14 cellular contexts compared by ENCODE assay signal in genomic region chr1:167128261-167129227, GRCh38. TPM values are rescaled to one million over a fixed set of nuclear protein-coding genes. Genes with fewer than 3 reads are reported as not detected.
DNase-seq lines count a peak whose midpoint lies in the region; ATAC-seq and TF ChIP-seq lines count a peak whose summit lies in the region.
"Had no signal": no experiment of that assay in that cellular context is flagged by ENCODE, and none has a peak within 500 bp of the region (broad histone marks: within the 10 kb centered on the region; RNA-seq: fewer than 3 reads in every experiment).

No MANE protein-coding gene starts in this region.

- intact Hi-C loops in A673 (cut with micrococcal nuclease; ENCODE audit: unreplicated experiment): loop anchor here (2.0 kb wide), 1 partner anchor 62 kb away; no protein-coding TSS in a partner anchor
- intact Hi-C loops in OCI-LY7 (cut with micrococcal nuclease; ENCODE audit: unreplicated experiment): no loop called here
- intact Hi-C loops in tibial artery (cut with DNase I; ENCODE audit: low total_unique reads): no loop called here
- intact Hi-C loops in aorta (cut with DNase I): loop anchor here in 1 of 2 donors (5.0 kb wide), 1 partner anchor 61 kb away; no protein-coding TSS in a partner anchor

- H3K9me3 ChIP-seq in A673 (ENCODE audit: low read depth, low read length, poor library complexity, severe bottlenecking) (no peaks in the 10 kb centered on the region), OCI-LY7 (ENCODE audit: low read length) (no peaks in the 10 kb centered on the region), GM23248 (ENCODE audit: low read depth) (no peaks in the 10 kb centered on the region), tibial artery (no peaks in the 10 kb centered on the region), aorta (ENCODE audit: control insufficient read depth, low read length) (no peaks in the 10 kb centered on the region)

- H3K4me1 ChIP-seq in A673 (ENCODE audit: insufficient read depth, low read length, poor library complexity, severe bottlenecking) (no peaks in the 10 kb centered on the region), OCI-LY7 (ENCODE audit: insufficient read depth, low read length, poor library complexity, severe bottlenecking) (no peaks in the 10 kb centered on the region), GM23248 (ENCODE audit: insufficient read depth) (no peaks in the 10 kb centered on the region), tibial artery (no peaks in the 10 kb centered on the region), aorta (ENCODE audit: control insufficient read depth in 1 of 2, insufficient read depth in 2 of 2, low read length in 2 of 2) (no peaks in the 10 kb centered on the region)

- BruUV-seq in A673 (replicated peaks; lab: Mats Ljungman, UMichigan) (no TSS peak), OCI-LY7 (replicated peaks; lab: Mats Ljungman, UMichigan) (no TSS peak)

- H3K27me3 ChIP-seq in A673 (replicated peaks; ENCODE audit: insufficient read depth, low read depth, low read length, poor library complexity) (no peaks in the 10 kb centered on the region), GM23248 (replicated peaks; ENCODE audit: insufficient read depth) (peaks cover 20% of the 10 kb centered on the region; the same call in 1 of the 2 replicates), tibial artery (no peaks in the 10 kb centered on the region), aorta (ENCODE audit: control insufficient read depth in 1 of 2, insufficient read depth in 2 of 2, low read length in 1 of 2) (no peaks in the 10 kb centered on the region)

- no peaks in the 10 kb centered on the region for H3K9me2 ChIP-seq in OCI-LY7 (ENCODE audit: insufficient read depth, low read length)
- no peaks in the 10 kb centered on the region for H3K9me2 ChIP-seq in GM23248 (ENCODE audit: insufficient read depth)

- TF ChIP-seq CTCF in A673 (conservative IDR thresholded peaks at IDR 0.05; ENCODE audit: low read depth, low read length) (peak; percentile 27; the same call in 1 of the 2 replicates), OCI-LY7 (conservative IDR thresholded peaks at IDR 0.05; ENCODE audit: low read length) (peak; percentile 62), epithelial cell of proximal tubule (conservative IDR thresholded peaks at IDR 0.05; ENCODE audit: low read depth, low read length) (peak; percentile 38), tibial artery (IDR thresholded peaks at IDR 0.05) (no peak)

- H3K27ac ChIP-seq in A673 (ENCODE audit: low read depth, low read length, poor library complexity, severe bottlenecking): no peak overlapping the region
- H3K27ac ChIP-seq in OCI-LY7 (ENCODE audit: low read depth, low read length, poor library complexity, severe bottlenecking): no peak overlapping the region
- no peak overlapping the region for H3K27ac ChIP-seq in caudate nucleus (ENCODE audit: low read depth, low read length)
- H3K27ac ChIP-seq in GM23248: no peak overlapping the region
- H3K27ac ChIP-seq in tibial artery: no peak overlapping the region
- no peak overlapping the region for H3K27ac ChIP-seq in aorta (ENCODE audit: low read depth in 1 of 2, low read length in 2 of 2)

- H2AFZ ChIP-seq in OCI-LY7 (ENCODE audit: low read length) (no peak overlapping the region), GM23248 (no peak overlapping the region)

- no peak overlapping the region for H3K9ac ChIP-seq in GM23248

- H3K36me3 ChIP-seq in A673 (ENCODE audit: insufficient read depth, low read length, poor library complexity, severe bottlenecking): no peaks in the 10 kb centered on the region
- H3K36me3 ChIP-seq in OCI-LY7 (ENCODE audit: insufficient read depth, low read length): no peaks in the 10 kb centered on the region
- no peaks in the 10 kb centered on the region for H3K36me3 ChIP-seq in GM23248 (ENCODE audit: low read depth)
- peaks cover 0 to 8% (median 0%) of the 10 kb centered on the region in 3 donors for H3K36me3 ChIP-seq in tibial artery
- H3K36me3 ChIP-seq in aorta (ENCODE audit: control insufficient read depth in 1 of 2, insufficient read depth in 2 of 2, low read length in 1 of 2): peaks cover 0 to 11% of the 10 kb centered on the region in 2 donors

- DNase-seq in A673 (ENCODE audit: low spot score) (peak; percentile 18), ELR (ENCODE audit: low read depth) (peak; percentile 11), OCI-LY7 (ENCODE audit: low spot score) (no peak), epithelial cell of proximal tubule (ENCODE audit: low read depth) (no peak), caudate nucleus (lab: John Stamatoyannopoulos, UW) (no peak), GM23248 (no peak), tibial artery (no peak), aorta (no peak)
- DNase-seq: activated naive CD4-positive, alpha-beta T cell; islet precursor cell; NCI-H524 had no signal

- CTCF ChIA-PET in A673 (lab: Charles Lee) (interaction anchor here (0.6 kb wide), 1 partner anchor 20 kb away, joined by 5 read pairs; no protein-coding TSS in a partner anchor), OCI-LY7 (lab: Charles Lee; ENCODE audit: unreplicated experiment) (no interaction called here)

- WGBS in GM23248 (ENCODE audit: low coverage in 1 of 2, low lambda C conversion rate in 2 of 2, missing lambda C conversion rate in 2 of 2), 2 experiments: 63 to 69% methylated on average over 17 of the region's 17 CpGs
- 84 to 90% methylated on average over 17 of the region's 17 CpGs for WGBS in aorta, 2 donors

- H3K79me2 ChIP-seq in OCI-LY7 (ENCODE audit: insufficient read depth, low read depth, low read length) (no peaks in the 10 kb centered on the region), GM23248 (ENCODE audit: insufficient read depth) (no peaks in the 10 kb centered on the region)

- no peak overlapping the region for H3K4me3 ChIP-seq in A673 (ENCODE audit: low read depth, low read length, poor library complexity, severe bottlenecking)
- H3K4me3 ChIP-seq in OCI-LY7 (ENCODE audit: low read depth, low read length, poor library complexity, severe bottlenecking): no peak overlapping the region
- no peak overlapping the region for H3K4me3 ChIP-seq in epithelial cell of proximal tubule (ENCODE audit: low read depth, low read length)
- H3K4me3 ChIP-seq in GM23248: no peak overlapping the region
- H3K4me3 ChIP-seq in tibial artery: no peak overlapping the region
- H3K4me3 ChIP-seq in aorta (ENCODE audit: low read length in 2 of 2): no peak overlapping the region

- in situ Hi-C loops in GM23248 (cut with MboI): no loop called here

- ATAC-seq in aorta (ENCODE audit: low FRiP score): no peak

- POLR2A ChIA-PET in A673 (lab: Charles Lee; ENCODE audit: low non-redundant PET): no interaction called here
- POLR2A ChIA-PET in OCI-LY7 (lab: Charles Lee): interaction anchor here (0.6 kb wide), 1 partner anchor 1107 kb away, joined by 5 read pairs; no protein-coding TSS in a partner anchor

- no peaks in the 10 kb centered on the region for H4K20me1 ChIP-seq in OCI-LY7 (ENCODE audit: insufficient read depth, low read length)
- no peaks in the 10 kb centered on the region for H4K20me1 ChIP-seq in GM23248 (ENCODE audit: insufficient read depth)

- H3F3A ChIP-seq in GM23248 (ENCODE audit: insufficient read depth): no peaks in the 10 kb centered on the region

- H3K4me2 ChIP-seq in OCI-LY7 (ENCODE audit: low read length) (no peak overlapping the region), GM23248 (ENCODE audit: unreplicated experiment) (no peak overlapping the region)

RNA-seq across cellular contexts. Expression of gene STYXL2, which starts 34.7 kb away (rescaled TPM):
- total RNA-seq in A673 (2021) (not detected in 2 replicates), OCI-LY7 (2022) (not detected in 2 replicates), epithelial cell of proximal tubule (not detected in 2 replicates), aorta (1 to 10 TPM; 7.1 to 7.6 TPM)
- total RNA-seq in OCI-LY7 (2014; rRNA removed; shearing (Covaris generic)): not detected in 2 replicates
- not detected in 2 replicates for total RNA-seq in GM23248 (2014; rRNA removed; shearing (Covaris generic))
- polyA plus RNA-seq in GM23248 (2016; fragmentation: Nextera tagmentation; extraction: Ambion mirVana) (not detected in 2 replicates), aorta (1 to 10 TPM; 2.0 to 2.8 TPM)
- total RNA-seq: glomerular endothelial cell had no signal
- polyA plus RNA-seq: BJ, urinary bladder had no signal

RNA-seq across cellular contexts. Expression of gene GPA33, which starts 38.4 kb away (rescaled TPM):
- total RNA-seq in A673 (2021) (not detected in 2 replicates), OCI-LY7 (2022) (not detected in 2 replicates), epithelial cell of proximal tubule (not detected in 2 replicates), aorta (not detected)
- total RNA-seq in OCI-LY7 (2014; rRNA removed; shearing (Covaris generic)): not detected in 2 replicates
- not detected in 2 replicates for total RNA-seq in GM23248 (2014; rRNA removed; shearing (Covaris generic))
- polyA plus RNA-seq in GM23248 (2016; fragmentation: Nextera tagmentation; extraction: Ambion mirVana) (not detected in 2 replicates), aorta (1 to 10 TPM in 1 of 2 donors, under 1 TPM in 1; 0.20 to 8.9 TPM)
- total RNA-seq: glomerular endothelial cell, urinary bladder had no signal
- polyA plus RNA-seq: BJ had no signal

Comparison
In these comparisons a context has a peak if more than half of its experiments do, and no peak if none do; other contexts are left out.
1. DNase-seq: peak in A673 (single experiment) and ELR (single experiment); none in OCI-LY7 (single experiment), epithelial cell of proximal tubule (single experiment), caudate nucleus (0 of 61), GM23248 (single experiment), tibial artery (0 of 2) and aorta (0 of 2).
2. CTCF ChIP-seq: peak in A673 (single experiment), OCI-LY7 (single experiment) and epithelial cell of proximal tubule (single experiment); none in tibial artery (0 of 2).